18 cellular contexts compared by ENCODE assay signal in genomic region chr22:35564975-35565867, GRCh38. TPM values are rescaled to one million over a fixed set of nuclear protein-coding genes. Genes with fewer than 3 reads are reported as not detected.
A peak's percentile ranks its signal among the peaks of the same experiment; 100 is the strongest.
DNase-seq lines count a peak whose midpoint lies in the region; ATAC-seq, FAIRE-seq and TF ChIP-seq lines count a peak whose summit lies in the region.
"Had no signal": no experiment of that assay in that cellular context is flagged by ENCODE, and none has a peak within 500 bp of the region (broad histone marks: within the 10 kb centered on the region; RNA-seq: fewer than 3 reads in every experiment).

No MANE protein-coding gene starts in this region.

- POLR2A ChIA-PET in WTC11 (lab: Charles Lee) = interaction anchor here (0.5 kb wide), 1 partner anchor 134 kb away, joined by 3 read pairs; no protein-coding TSS in a partner anchor

- H3K4me3 Mint-ChIP-seq in WTC11 = no peak overlapping the region
- H3K4me3 Mint-ChIP-seq: activated naive CD4-positive, alpha-beta T cell treated with anti-CD3 and anti-CD28 coated beads, Interleukin-2, amount 50 U/mL, for 24 hours; activated T-cell treated with anti-CD3 and anti-CD28 coated beads, Interleukin-2, amount 50 U/mL, for 4 hours had no signal

- H3K27me3 ChIP-seq in fibroblast of lung (ENCODE audit: control insufficient read depth, insufficient read depth, low read length) (peaks cover 3% of the 10 kb centered on the region), heart right ventricle (peaks cover 0 to 6% (median 0%) of the 10 kb centered on the region in 7 donors)
- H3K27me3 ChIP-seq: gastrocnemius medialis, thyroid gland had no signal

- H3K27ac ChIP-seq in fibroblast of lung (ENCODE audit: insufficient read depth, low read length) (no peak overlapping the region), heart right ventricle (peak overlapping the region in 2 of 10 donors; percentile 25 to 30)
- H3K27ac ChIP-seq: gastrocnemius medialis, parathyroid adenoma, thyroid gland had no signal

- no peaks in the 10 kb centered on the region for H3K27me3 Mint-ChIP-seq in WTC11 (ENCODE audit: low read depth)
- H3K27me3 Mint-ChIP-seq: activated naive CD4-positive, alpha-beta T cell treated with anti-CD3 and anti-CD28 coated beads, Interleukin-2, amount 50 U/mL, for 24 hours had no signal

- H3K4me1 ChIP-seq in fibroblast of lung (ENCODE audit: control insufficient read depth, extremely low read depth, insufficient read depth, low read length) (peaks cover 4% of the 10 kb centered on the region), heart right ventricle (peaks cover 4 to 56% (median 24%) of the 10 kb centered on the region in 9 donors)
- H3K4me1 ChIP-seq: parathyroid adenoma had no signal

- no peak for TF ChIP-seq CTCF in WTC11 (IDR thresholded peaks at IDR 0.05)
- peak in 1 of 2 donors; percentile 4 for TF ChIP-seq CTCF in fibroblast of lung (conservative IDR thresholded peaks at IDR 0.05 in 1 of 2, IDR thresholded peaks at IDR 0.05 in 1 of 2; ENCODE audit: low read depth in 1 of 2, low read length in 2 of 2)
- TF ChIP-seq CTCF in heart right ventricle (IDR thresholded peaks at IDR 0.05) = no peak

- intact Hi-C loops in heart right ventricle (cut with DNase I) = no loop called here

- no peaks in the 10 kb centered on the region for H3K9me3 Mint-ChIP-seq in WTC11
- no peaks in the 10 kb centered on the region for H3K9me3 Mint-ChIP-seq in activated naive CD4-positive, alpha-beta T cell treated with anti-CD3 and anti-CD28 coated beads, Interleukin-2, amount 50 U/mL, for 72 hours
- H3K9me3 Mint-ChIP-seq: activated naive CD4-positive, alpha-beta T cell treated with anti-CD3 and anti-CD28 coated beads, Interleukin-2, amount 50 U/mL, for 24 hours; activated T-cell treated with anti-CD3 and anti-CD28 coated beads, Interleukin-2, amount 50 U/mL, for 4 hours had no signal

- 65 to 72% methylated on average over 10 of the region's 10 CpGs for WGBS in heart right ventricle, 2 donors

- peaks cover 20% of the 10 kb centered on the region for H3K4me1 Mint-ChIP-seq in WTC11
- H3K4me1 Mint-ChIP-seq: activated naive CD4-positive, alpha-beta T cell treated with anti-CD3 and anti-CD28 coated beads, Interleukin-2, amount 50 U/mL, for 24 hours had no signal

- no peaks in the 10 kb centered on the region for H3K9me3 ChIP-seq in fibroblast of lung (ENCODE audit: control insufficient read depth, insufficient read depth, low read depth, low read length)
- H3K9me3 ChIP-seq in heart right ventricle = no peaks in the 10 kb centered on the region
- H3K9me3 ChIP-seq: gastrocnemius medialis, thyroid gland had no signal

- H2AFZ ChIP-seq in fibroblast of lung (ENCODE audit: low read length) = no peak overlapping the region
- H2AFZ ChIP-seq: parathyroid adenoma had no signal

- no peak for ATAC-seq in WTC11
- ATAC-seq in heart right ventricle = no peak
- ATAC-seq in activated naive CD4-positive, alpha-beta T cell treated with anti-CD3 and anti-CD28 coated beads, Interleukin-2, amount 50 U/mL, for 72 hours = no peak
- ATAC-seq: activated T-cell treated with anti-CD3 and anti-CD28 coated beads, Interleukin-2, amount 50 U/mL, for 4 hours; gastrocnemius medialis had no signal

- H3K36me3 Mint-ChIP-seq in WTC11 = no peaks in the 10 kb centered on the region
- H3K36me3 Mint-ChIP-seq in activated naive CD4-positive, alpha-beta T cell treated with anti-CD3 and anti-CD28 coated beads, Interleukin-2, amount 50 U/mL, for 72 hours = no peaks in the 10 kb centered on the region
- H3K36me3 Mint-ChIP-seq: activated naive CD4-positive, alpha-beta T cell treated with anti-CD3 and anti-CD28 coated beads, Interleukin-2, amount 50 U/mL, for 24 hours had no signal

- FAIRE-seq in frontal cortex (lab: Jason Lieb, UNC) = no peak

- CTCF ChIA-PET in WTC11 (lab: Charles Lee) = interaction anchor here (0.8 to 2.1 kb wide), 4 partner anchors 16 to 134 kb away, joined by 3 to 9 read pairs (median 4); no protein-coding TSS in a partner anchor

- no peak overlapping the region for H3K4me2 ChIP-seq in fibroblast of lung (ENCODE audit: extremely low read depth, insufficient read depth, low read length)

- H3K36me3 ChIP-seq in fibroblast of lung (ENCODE audit: control insufficient read depth, insufficient read depth, low read length) = no peaks in the 10 kb centered on the region
- no peaks in the 10 kb centered on the region for H3K36me3 ChIP-seq in heart right ventricle
- H3K36me3 ChIP-seq: gastrocnemius medialis, thyroid gland had no signal

- H3K9ac ChIP-seq in fibroblast of lung (ENCODE audit: insufficient read depth, low read length) = no peak overlapping the region
- H3K9ac ChIP-seq: parathyroid adenoma had no signal

- H4K20me1 ChIP-seq in fibroblast of lung (ENCODE audit: control insufficient read depth, extremely low read depth, insufficient read depth, low read length) = no peaks in the 10 kb centered on the region

- H3K27ac Mint-ChIP-seq in WTC11 = peak overlapping the region; percentile 32; the same call in 1 of the 2 replicates
- H3K27ac Mint-ChIP-seq in activated naive CD4-positive, alpha-beta T cell treated with anti-CD3 and anti-CD28 coated beads, Interleukin-2, amount 50 U/mL, for 72 hours = no peak overlapping the region
- H3K27ac Mint-ChIP-seq: activated naive CD4-positive, alpha-beta T cell treated with anti-CD3 and anti-CD28 coated beads, Interleukin-2, amount 50 U/mL, for 24 hours had no signal

- peak; percentile 64 for DNase-seq in Daoy (ENCODE audit: low read depth)
- no peak for DNase-seq in WTC11 (ENCODE audit: low spot score)
- DNase-seq in fibroblast of lung (ENCODE audit: low read depth in 2 of 2) = peak; percentile 56 to 80
- peak; percentile 71 for DNase-seq in skeletal muscle cell (ENCODE audit: low read depth)
- no peak for DNase-seq in stimulated activated CD4-positive, alpha-beta T cell treated with anti-CD3 and anti-CD28 coated beads, Interleukin-4, amount 100 ng/mL, for 4 hours
- no peak for DNase-seq in frontal cortex (ENCODE audit: low spot score in 2 of 2)
- DNase-seq in heart right ventricle = no peak
- no peak for DNase-seq in activated naive CD4-positive, alpha-beta T cell treated with anti-CD3 and anti-CD28 coated beads, Interleukin-2, amount 50 U/mL, for 72 hours (ENCODE audit: low spot score in 2 of 2)
- DNase-seq: activated T-cell treated with anti-CD3 and anti-CD28 coated beads, Interleukin-2, amount 50 U/mL, for 4 hours; C1 segment of cervical spinal cord; central memory CD4-positive, alpha-beta T cell; DMS 273 treated with DMSO at 0.1 percent for 48 hours; effector CD8-positive, alpha-beta T cell; gastrocnemius medialis; NCI-H1105 treated with DMSO at 0.1 percent for 48 hours; thyroid gland had no signal

- no peaks in the 10 kb centered on the region for H3K79me2 ChIP-seq in fibroblast of lung (ENCODE audit: control insufficient read depth, insufficient read depth, low read length)
- H3K79me2 ChIP-seq: parathyroid adenoma had no signal

- H3K4me3 ChIP-seq in fibroblast of lung (replicated peaks in 1 of 4; ENCODE audit: control extremely low read depth in 1 of 4, insufficient read depth in 1 of 4, low read depth in 3 of 4, low read length in 4 of 4) (no peak overlapping the region), skeletal muscle cell (ENCODE audit: low read depth, low read length) (no peak overlapping the region), heart right ventricle (no peak overlapping the region)
- H3K4me3 ChIP-seq: gastrocnemius medialis, thyroid gland had no signal

TF ChIP-seq in WTC11, 78 proteins besides CTCF, POLR2A, EP300 and RAD21 (continues in another document):
- TF ChIP-seq, protein P1, sequence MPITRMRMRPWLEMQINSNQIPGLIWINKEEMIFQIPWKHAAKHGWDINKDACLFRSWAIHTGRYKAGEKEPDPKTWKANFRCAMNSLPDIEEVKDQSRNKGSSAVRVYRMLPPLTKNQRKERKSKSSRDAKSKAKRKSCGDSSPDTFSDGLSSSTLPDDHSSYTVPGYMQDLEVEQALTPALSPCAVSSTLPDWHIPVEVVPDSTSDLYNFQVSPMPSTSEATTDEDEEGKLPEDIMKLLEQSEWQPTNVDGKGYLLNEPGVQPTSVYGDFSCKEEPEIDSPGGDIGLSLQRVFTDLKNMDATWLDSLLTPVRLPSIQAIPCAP (CRISPR knock-in tag; IDR thresholded peaks at IDR 0.05) = no peak
- no peak for TF ChIP-seq SOX15 (CRISPR knock-in tag; IDR thresholded peaks at IDR 0.05)
- TF ChIP-seq, protein P2, sequence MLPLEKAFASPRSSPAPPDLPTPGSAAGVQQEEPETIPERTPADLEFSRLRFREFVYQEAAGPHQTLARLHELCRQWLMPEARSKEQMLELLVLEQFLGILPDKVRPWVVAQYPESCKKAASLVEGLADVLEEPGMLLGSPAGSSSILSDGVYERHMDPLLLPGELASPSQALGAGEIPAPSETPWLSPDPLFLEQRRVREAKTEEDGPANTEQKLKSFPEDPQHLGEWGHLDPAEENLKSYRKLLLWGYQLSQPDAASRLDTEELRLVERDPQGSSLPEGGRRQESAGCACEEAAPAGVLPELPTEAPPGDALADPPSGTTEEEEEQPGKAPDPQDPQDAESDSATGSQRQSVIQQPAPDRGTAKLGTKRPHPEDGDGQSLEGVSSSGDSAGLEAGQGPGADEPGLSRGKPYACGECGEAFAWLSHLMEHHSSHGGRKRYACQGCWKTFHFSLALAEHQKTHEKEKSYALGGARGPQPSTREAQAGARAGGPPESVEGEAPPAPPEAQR (CRISPR knock-in tag; IDR thresholded peaks at IDR 0.05) = no peak

RNA-seq across cellular contexts. Expression of gene RASD2, which starts 24.6 kb away (rescaled TPM):
- 0.34 and 0.54 TPM in 2 replicates for total RNA-seq in Daoy (2014; rRNA removed; shearing (Covaris generic))
- total RNA-seq in WTC11 (2021) = 2.5 to 3.1 TPM (median 3.0 TPM) in 3 replicates
- under 0.01 TPM in 2 replicates for total RNA-seq in fibroblast of lung
- 0.01 TPM in 1 of 2 replicates, not detected in the other for polyA plus RNA-seq in fibroblast of lung
- polyA plus RNA-seq in fibroblast of lung (2012) = not detected in 2 replicates
- 0.08 TPM in 1 of 2 replicates, not detected in the other for polyA minus RNA-seq in fibroblast of lung (ENCODE audit: low replicate concordance)
- total RNA-seq in frontal cortex = 1.2 TPM
- total RNA-seq in heart right ventricle = 1 to 10 TPM; 1.4 to 9.9 (median 3.6) TPM
- polyA plus RNA-seq in heart right ventricle = 1 to 10 TPM; 3.1 to 5.1 TPM
- under 1 TPM; 0.08 to 0.46 TPM for total RNA-seq in activated naive CD4-positive, alpha-beta T cell treated with anti-CD3 and anti-CD28 coated beads, Interleukin-2, amount 50 U/mL, for 72 hours

RNA-seq across cellular contexts. Expression of gene MB, which starts 51.9 kb away (rescaled TPM):
- total RNA-seq in Daoy (2014; rRNA removed; shearing (Covaris generic)) = 1.2 and 2.3 TPM in 2 replicates
- total RNA-seq in WTC11 (2021) = 0.50 to 1.0 TPM (median 0.60 TPM) in 3 replicates
- not detected in 2 replicates for total RNA-seq in fibroblast of lung
- not detected in 2 replicates for polyA plus RNA-seq in fibroblast of lung
- not detected in 2 replicates for polyA plus RNA-seq in fibroblast of lung (2012)
- not detected in 2 replicates for polyA minus RNA-seq in fibroblast of lung (ENCODE audit: low replicate concordance)
- not detected for total RNA-seq in frontal cortex
- over 10,000 TPM in 9 of 10 donors, 1,000 to 10,000 TPM in 1; 9,966 to 22,407 (median 14,751) TPM for total RNA-seq in heart right ventricle
- polyA plus RNA-seq in heart right ventricle = over 10,000 TPM in 1 of 2 donors, 1,000 to 10,000 TPM in 1; 8,931 to 10,284 TPM
- under 1 TPM in 1 of 2 donors, not detected in 1; 0.47 TPM for total RNA-seq in activated naive CD4-positive, alpha-beta T cell treated with anti-CD3 and anti-CD28 coated beads, Interleukin-2, amount 50 U/mL, for 72 hours

Comparison
In these comparisons a context has a peak if more than half of its experiments do, and no peak if none do; other contexts are left out.
1. DNase-seq: peak in Daoy (single experiment), fibroblast of lung (2 of 2) and skeletal muscle cell (single experiment); none in WTC11 (single experiment), stimulated activated CD4-positive, alpha-beta T cell treated with anti-CD3 and anti-CD28 coated beads, Interleukin-4, amount 100 ng/mL, for 4 hours (0 of 2), frontal cortex (0 of 2), heart right ventricle (0 of 2) and activated naive CD4-positive, alpha-beta T cell treated with anti-CD3 and anti-CD28 coated beads, Interleukin-2, amount 50 U/mL, for 72 hours (0 of 2).
2. RNA of gene MB, which starts 51.9 kb away (total RNA-seq): 9,966 to 22,407 TPM in heart right ventricle; 1.2 to 2.3 TPM in Daoy, 0.50 to 1.0 TPM in WTC11, 0.47 TPM in activated naive CD4-positive, alpha-beta T cell treated with anti-CD3 and anti-CD28 coated beads, Interleukin-2, amount 50 U/mL, for 72 hours, not detected in fibroblast of lung and not detected in frontal cortex (single experiment); every median in the first group is over 1,000 times any median in the second.